Comparison of ENCODE assay signal across 1 cellular context in genomic region chr7:99409192-99409572, GRCh38.
A peak's percentile ranks its signal among the peaks of the same experiment; 100 is the strongest.
TF ChIP-seq lines count a peak whose summit lies in the region.

No MANE protein-coding gene starts in this region.

TF ChIP-seq in K562, 482 proteins besides CTCF, POLR2A, EP300 and RAD21 (continued from another document and continues in another):
- TF ChIP-seq CEBPG (CRISPR knock-in tag; IDR thresholded peaks at IDR 0.05) (no peak), CEBPG (tag; conservative IDR thresholded peaks at IDR 0.05 in 1 of 2, IDR thresholded peaks at IDR 0.05 in 1 of 2) (no peak), GATAD2A (IDR thresholded peaks at IDR 0.05) (no peak), ASH1L (IDR thresholded peaks at IDR 0.05; ENCODE audit: borderline replicate concordance, low read depth, partially characterized antibody) (peak; percentile 55), BRD4 (IDR thresholded peaks at IDR 0.05) (no peak), NKRF (IDR thresholded peaks at IDR 0.05; ENCODE audit: borderline replicate concordance) (peak; percentile 87), SIRT6 (IDR thresholded peaks at IDR 0.05; ENCODE audit: low read depth, low read length) (no peak), SAP30 (IDR thresholded peaks at IDR 0.05; ENCODE audit: borderline replicate concordance, insufficient read depth, low read depth, low read length, poor library complexity, severe bottlenecking) (peak; percentile 65), KLF10 (CRISPR knock-in tag; IDR thresholded peaks at IDR 0.05) (no peak), ZNF282 (CRISPR knock-in tag; IDR thresholded peaks at IDR 0.05) (no peak), BACH1 (tag; IDR thresholded peaks at IDR 0.05) (no peak), BRCA1 (IDR thresholded peaks at IDR 0.05) (no peak), BRCA1 (CRISPR knock-in tag; IDR thresholded peaks at IDR 0.05) (no peak), ZC3H8 (IDR thresholded peaks at IDR 0.05) (no peak), SIX5 (IDR thresholded peaks at IDR 0.05; ENCODE audit: borderline replicate concordance in 1 of 2, insufficient read depth in 1 of 2, low read depth in 1 of 2, low read length in 2 of 2) (no peak), NCOA1 (IDR thresholded peaks at IDR 0.05; ENCODE audit: low read depth) (peak; percentile 28; the same call in 1 of the 2 replicates), ZFP1 (CRISPR knock-in tag; IDR thresholded peaks at IDR 0.05) (no peak), ZNF551 (CRISPR knock-in tag; IDR thresholded peaks at IDR 0.05) (no peak), NR0B1 (IDR thresholded peaks at IDR 0.05; ENCODE audit: partially characterized antibody) (no peak), MBD1 (CRISPR knock-in tag; IDR thresholded peaks at IDR 0.05) (no peak), ADNP (tag; IDR thresholded peaks at IDR 0.05) (no peak), MAFK (IDR thresholded peaks at IDR 0.05; ENCODE audit: low read length) (no peak), PCBP2 (IDR thresholded peaks at IDR 0.05; ENCODE audit: low read depth, low read length, poor library complexity, severe bottlenecking) (no peak), ILK (tag; IDR thresholded peaks at IDR 0.05; ENCODE audit: borderline replicate concordance, low read depth) (no peak), ZNF232 (CRISPR knock-in tag; IDR thresholded peaks at IDR 0.05) (no peak), ARHGAP35 (IDR thresholded peaks at IDR 0.05; ENCODE audit: partially characterized antibody) (peak; percentile 71), ZNF707 (CRISPR knock-in tag; conservative IDR thresholded peaks at IDR 0.05) (no peak), CREB5 (CRISPR knock-in tag; IDR thresholded peaks at IDR 0.05) (no peak), ZHX1 (conservative IDR thresholded peaks at IDR 0.05; ENCODE audit: low read length) (no peak), EGR1 (conservative IDR thresholded peaks at IDR 0.05) (0 out of 2 replicates have a peak, but pooled peaks have one; percentile 4), COPS2 (conservative IDR thresholded peaks at IDR 0.05) (no peak), TEAD2 (tag; IDR thresholded peaks at IDR 0.05) (no peak), POLR2H (tag; IDR thresholded peaks at IDR 0.05; ENCODE audit: low read depth) (no peak), ZNF165 (CRISPR knock-in tag; IDR thresholded peaks at IDR 0.05; ENCODE audit: borderline replicate concordance) (no peak), FOXJ2 (tag; IDR thresholded peaks at IDR 0.05) (no peak), ZBTB17 (CRISPR knock-in tag; IDR thresholded peaks at IDR 0.05) (no peak), BCOR (IDR thresholded peaks at IDR 0.05) (peak; percentile 64), ARID4B (CRISPR knock-in tag; IDR thresholded peaks at IDR 0.05) (no peak), ZNF311 (CRISPR knock-in tag; IDR thresholded peaks at IDR 0.05) (no peak), CBX3 (IDR thresholded peaks at IDR 0.05; ENCODE audit: borderline replicate concordance in 1 of 2, low read length in 2 of 2) (no peak), CBFA2T3 (IDR thresholded peaks at IDR 0.05) (no peak), ZNF507 (tag; conservative IDR thresholded peaks at IDR 0.05) (no peak), NR2C2 (CRISPR knock-in tag; IDR thresholded peaks at IDR 0.05) (no peak), NR2C2 (tag; IDR thresholded peaks at IDR 0.05) (no peak), KHSRP (IDR thresholded peaks at IDR 0.05) (no peak), ZNF224 (CRISPR knock-in tag; IDR thresholded peaks at IDR 0.05) (no peak), SUPT5H (IDR thresholded peaks at IDR 0.05) (no peak), MCM2 (IDR thresholded peaks at IDR 0.05; ENCODE audit: low read depth) (no peak)
- TF ChIP-seq, protein P1, sequence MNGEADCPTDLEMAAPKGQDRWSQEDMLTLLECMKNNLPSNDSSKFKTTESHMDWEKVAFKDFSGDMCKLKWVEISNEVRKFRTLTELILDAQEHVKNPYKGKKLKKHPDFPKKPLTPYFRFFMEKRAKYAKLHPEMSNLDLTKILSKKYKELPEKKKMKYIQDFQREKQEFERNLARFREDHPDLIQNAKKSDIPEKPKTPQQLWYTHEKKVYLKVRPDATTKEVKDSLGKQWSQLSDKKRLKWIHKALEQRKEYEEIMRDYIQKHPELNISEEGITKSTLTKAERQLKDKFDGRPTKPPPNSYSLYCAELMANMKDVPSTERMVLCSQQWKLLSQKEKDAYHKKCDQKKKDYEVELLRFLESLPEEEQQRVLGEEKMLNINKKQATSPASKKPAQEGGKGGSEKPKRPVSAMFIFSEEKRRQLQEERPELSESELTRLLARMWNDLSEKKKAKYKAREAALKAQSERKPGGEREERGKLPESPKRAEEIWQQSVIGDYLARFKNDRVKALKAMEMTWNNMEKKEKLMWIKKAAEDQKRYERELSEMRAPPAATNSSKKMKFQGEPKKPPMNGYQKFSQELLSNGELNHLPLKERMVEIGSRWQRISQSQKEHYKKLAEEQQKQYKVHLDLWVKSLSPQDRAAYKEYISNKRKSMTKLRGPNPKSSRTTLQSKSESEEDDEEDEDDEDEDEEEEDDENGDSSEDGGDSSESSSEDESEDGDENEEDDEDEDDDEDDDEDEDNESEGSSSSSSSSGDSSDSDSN (IDR thresholded peaks at IDR 0.05; ENCODE audit: borderline replicate concordance in 1 of 2, low read depth in 2 of 2, low read length in 2 of 2): no peak
- TF ChIP-seq, protein P2, sequence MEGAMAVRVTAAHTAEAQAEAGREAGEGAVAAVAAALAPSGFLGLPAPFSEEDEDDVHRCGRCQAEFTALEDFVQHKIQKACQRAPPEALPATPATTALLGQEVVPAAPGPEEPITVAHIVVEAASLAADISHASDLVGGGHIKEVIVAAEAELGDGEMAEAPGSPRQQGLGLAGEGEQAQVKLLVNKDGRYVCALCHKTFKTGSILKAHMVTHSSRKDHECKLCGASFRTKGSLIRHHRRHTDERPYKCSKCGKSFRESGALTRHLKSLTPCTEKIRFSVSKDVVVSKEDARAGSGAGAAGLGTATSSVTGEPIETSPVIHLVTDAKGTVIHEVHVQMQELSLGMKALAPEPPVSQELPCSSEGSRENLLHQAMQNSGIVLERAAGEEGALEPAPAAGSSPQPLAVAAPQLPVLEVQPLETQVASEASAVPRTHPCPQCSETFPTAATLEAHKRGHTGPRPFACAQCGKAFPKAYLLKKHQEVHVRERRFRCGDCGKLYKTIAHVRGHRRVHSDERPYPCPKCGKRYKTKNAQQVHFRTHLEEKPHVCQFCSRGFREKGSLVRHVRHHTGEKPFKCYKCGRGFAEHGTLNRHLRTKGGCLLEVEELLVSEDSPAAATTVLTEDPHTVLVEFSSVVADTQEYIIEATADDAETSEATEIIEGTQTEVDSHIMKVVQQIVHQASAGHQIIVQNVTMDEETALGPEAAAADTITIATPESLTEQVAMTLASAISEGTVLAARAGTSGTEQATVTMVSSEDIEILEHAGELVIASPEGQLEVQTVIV (CRISPR knock-in tag; IDR thresholded peaks at IDR 0.05; ENCODE audit: borderline replicate concordance): no peak
- TF ChIP-seq, protein P3, sequence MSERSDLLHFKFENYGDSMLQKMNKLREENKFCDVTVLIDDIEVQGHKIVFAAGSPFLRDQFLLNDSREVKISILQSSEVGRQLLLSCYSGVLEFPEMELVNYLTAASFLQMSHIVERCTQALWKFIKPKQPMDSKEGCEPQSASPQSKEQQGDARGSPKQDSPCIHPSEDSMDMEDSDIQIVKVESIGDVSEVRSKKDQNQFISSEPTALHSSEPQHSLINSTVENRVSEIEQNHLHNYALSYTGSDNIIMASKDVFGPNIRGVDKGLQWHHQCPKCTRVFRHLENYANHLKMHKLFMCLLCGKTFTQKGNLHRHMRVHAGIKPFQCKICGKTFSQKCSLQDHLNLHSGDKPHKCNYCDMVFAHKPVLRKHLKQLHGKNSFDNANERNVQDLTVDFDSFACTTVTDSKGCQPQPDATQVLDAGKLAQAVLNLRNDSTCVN (CRISPR knock-in tag; IDR thresholded peaks at IDR 0.05): no peak
